In the genomic region with DNA sequence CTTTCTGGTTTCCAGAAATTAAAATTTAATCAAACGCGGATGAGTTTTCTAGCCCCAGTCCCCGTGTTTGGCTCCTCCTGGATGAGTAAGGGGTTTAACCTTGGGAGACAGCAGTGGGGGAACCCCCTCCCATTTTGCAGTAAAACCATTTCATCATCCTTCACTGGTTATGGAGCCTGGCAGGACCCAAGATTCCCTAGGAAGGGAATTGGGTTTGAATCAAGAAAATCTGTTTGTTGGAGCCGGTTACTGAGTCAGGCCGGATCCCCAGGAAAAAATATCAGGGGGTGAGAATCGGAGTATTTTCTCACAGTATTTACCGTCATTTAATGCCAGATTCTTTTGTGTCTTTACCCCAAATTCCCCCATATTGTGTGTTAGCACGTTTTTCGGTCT, we compare ENCODE assay signal across 8 cellular contexts. TPM values are rescaled to one million over a fixed set of nuclear protein-coding genes. Genes with fewer than 3 reads are reported as not detected.
DNase-seq lines count a peak whose midpoint lies in the region; FAIRE-seq and TF ChIP-seq lines count a peak whose summit lies in the region.

No MANE protein-coding gene starts in this region.

- DNase-seq in GM12865 (ENCODE audit: low read depth) (no peak), SJCRH30 (no peak), fibroblast of mammary gland (ENCODE audit: low read depth) (no peak), sigmoid colon (no peak), occipital lobe (lab: John Stamatoyannopoulos, UW) (no peak), NCI-H226 (no peak), GM12892 (ENCODE audit: insufficient read length) (no peak), NCI-H1105 (lab: John Stamatoyannopoulos, UW) (no peak)

- whole genome bisulfite sequencing in sigmoid colon, 2 donors = 0 to 1% methylated on average over 9 of the region's 9 CpGs

- intact Hi-C loops in sigmoid colon (cut with DNase I) = loop anchor here (5.0 to 10.0 kb wide), 3 partner anchors 76 to 571 kb away; partner anchors contain the start of genes FITM2, TOMM34 and TTPAL

- no peak for TF ChIP-seq POLR2A in sigmoid colon (IDR thresholded peaks at IDR 0.05)
- no peak for TF ChIP-seq POLR2A in GM12892 (IDR thresholded peaks at IDR 0.05; ENCODE audit: low read depth, low read length)

- no peak for TF ChIP-seq CTCF in GM12865 (IDR thresholded peaks at IDR 0.05; ENCODE audit: insufficient read depth, low read depth, low read length, missing control alignments)
- TF ChIP-seq CTCF in fibroblast of mammary gland (conservative IDR thresholded peaks at IDR 0.05; ENCODE audit: control insufficient read depth, insufficient read depth, low read depth, low read length) = no peak
- peak in 1 of 4 experiments; percentile 2 for TF ChIP-seq CTCF in sigmoid colon (IDR thresholded peaks at IDR 0.05)

- peak overlapping the region; percentile 96 for H3K4me3 ChIP-seq in GM12865 (ENCODE audit: low read depth, low read length)
- peak overlapping the region; percentile 99 for H3K4me3 ChIP-seq in SJCRH30
- H3K4me3 ChIP-seq in fibroblast of mammary gland (ENCODE audit: control insufficient read depth, low read depth, low read length) = peak overlapping the region; percentile 97
- H3K4me3 ChIP-seq in sigmoid colon = peak overlapping the region; percentile 92 to 99 (median 96)

- no peaks in the 10 kb centered on the region for H3K9me3 ChIP-seq in SJCRH30 (replicated peaks)
- H3K9me3 ChIP-seq in sigmoid colon = no peaks in the 10 kb centered on the region

- no peaks in the 10 kb centered on the region for H3K27me3 ChIP-seq in SJCRH30
- no peaks in the 10 kb centered on the region for H3K27me3 ChIP-seq in sigmoid colon

- no peak for TF ChIP-seq EP300 in sigmoid colon (IDR thresholded peaks at IDR 0.05)

- peaks cover 9% of the 10 kb centered on the region for H3K4me1 ChIP-seq in SJCRH30
- peaks cover 0 to 56% (median 45%) of the 10 kb centered on the region in 4 donors for H3K4me1 ChIP-seq in sigmoid colon

- H3K36me3 ChIP-seq in SJCRH30 = peaks cover 25% of the 10 kb centered on the region
- H3K36me3 ChIP-seq in sigmoid colon = no peaks in the 10 kb centered on the region

- no peak for FAIRE-seq in GM12892 (lab: Jason Lieb, UNC)

- peak overlapping the region; percentile 85 for H3K27ac ChIP-seq in SJCRH30
- H3K27ac ChIP-seq in sigmoid colon = peak overlapping the region; percentile 96 to 99 (median 98)

RNA-seq across cellular contexts. Expression of gene YWHAB, which starts 0.8 kb away (rescaled TPM):
- total RNA-seq in SJCRH30 (2014; rRNA removed; shearing (Covaris generic)) = 144 and 151 TPM in 2 replicates
- total RNA-seq in sigmoid colon = 100 to 1,000 TPM in 1 of 4 donors, 10 to 100 TPM in 3; 80.3 to 110 (median 89.8) TPM
- polyA plus RNA-seq in sigmoid colon = 100 to 1,000 TPM; 155 to 214 (median 180) TPM
- 121 TPM for total RNA-seq in occipital lobe
- 138 TPM for polyA plus RNA-seq in GM12892 (2012; ENCODE audit: missing spikeins)

RNA-seq across cellular contexts. Expression of gene PABPC1L, which starts 23.6 kb away (rescaled TPM):
- 9.3 and 15.9 TPM in 2 replicates for total RNA-seq in SJCRH30 (2014; rRNA removed; shearing (Covaris generic))
- total RNA-seq in sigmoid colon (10 to 100 TPM in 1 of 4 donors, 1 to 10 TPM in 3; 1.1 to 18.3 (median 6.4) TPM), occipital lobe (4.4 TPM)
- 10 to 100 TPM in 1 of 3 donors, 1 to 10 TPM in 2; 1.8 to 22.9 (median 4.4) TPM for polyA plus RNA-seq in sigmoid colon
- polyA plus RNA-seq in GM12892 (2012; ENCODE audit: missing spikeins) = 37.8 TPM
